Comparison of ENCODE assay signal across 14 cellular contexts in genomic region chr1:92356956-92357355, GRCh38. TPM values are rescaled to one million over a fixed set of nuclear protein-coding genes. Genes with fewer than 3 reads are reported as not detected.
DNase-seq lines count a peak whose midpoint lies in the region; ATAC-seq and TF ChIP-seq lines count a peak whose summit lies in the region.
"Had no signal": no experiment of that assay in that cellular context is flagged by ENCODE, and none has a peak within 500 bp of the region (broad histone marks: within the 10 kb centered on the region; RNA-seq: fewer than 3 reads in every experiment).

No MANE protein-coding gene starts in this region.

- H3K23ac ChIP-seq in IMR-90 (ENCODE audit: low read depth, low read length), result no peak overlapping the region
- no peak overlapping the region for H3K23ac ChIP-seq in mesenchymal stem cell (ENCODE audit: low read length in 2 of 2)

- in situ Hi-C loops in IMR-90 (cut with MboI; ENCODE audit: low sequenced_read_pairs), result no loop called here
- in situ Hi-C loops in mammary epithelial cell (cut with MboI; ENCODE audit: low sequenced_read_pairs in 2 of 2), result no loop called here

- no peak overlapping the region for H3K4ac ChIP-seq in IMR-90 (ENCODE audit: low read depth, low read length)
- H3K4ac ChIP-seq in mesenchymal stem cell (ENCODE audit: low read depth in 1 of 2, low read length in 2 of 2), result no peak overlapping the region

- no peaks in the 10 kb centered on the region for H3K27me3 ChIP-seq in IMR-90 (ENCODE audit: control insufficient read depth, insufficient read depth, low read length)
- H3K27me3 ChIP-seq in mammary epithelial cell (ENCODE audit: insufficient read depth, low read length), result no peaks in the 10 kb centered on the region
- no peaks in the 10 kb centered on the region for H3K27me3 ChIP-seq in mesenchymal stem cell (ENCODE audit: control insufficient read depth in 1 of 2, insufficient read depth in 1 of 2, low read length in 2 of 2)
- no peaks in the 10 kb centered on the region for H3K27me3 ChIP-seq in left lung
- H3K27me3 ChIP-seq: cardiac muscle cell had no signal

- H4K8ac ChIP-seq in IMR-90 (ENCODE audit: low read depth in 2 of 2, low read length in 2 of 2) (no peak overlapping the region), mesenchymal stem cell (ENCODE audit: low read length) (no peak overlapping the region)

- no TSS peak for BruUV-seq in IMR-90 (replicated peaks; lab: Mats Ljungman, UMichigan)
- no TSS peak for BruUV-seq in mammary epithelial cell (replicated peaks; lab: Mats Ljungman, UMichigan)

- H3K4me3 ChIP-seq in IMR-90 (ENCODE audit: insufficient read depth, low read depth, low read length) (no peak overlapping the region), mammary epithelial cell (replicated peaks in 1 of 3; ENCODE audit: insufficient read depth in 1 of 3, low read depth in 2 of 3, low read length in 3 of 3) (no peak overlapping the region), mesenchymal stem cell (ENCODE audit: insufficient read depth in 1 of 2, low read depth in 1 of 2, low read length in 2 of 2) (no peak overlapping the region), left lung (no peak overlapping the region)
- H3K4me3 ChIP-seq: cardiac muscle cell had no signal

- H2BK20ac ChIP-seq in IMR-90 (ENCODE audit: low read depth, low read length), result no peak overlapping the region

- dilution Hi-C loops in IMR-90 (cut with HindIII; ENCODE audit: low sequenced_read_pairs, unreplicated experiment), result no loop called here
- dilution Hi-C loops in mammary epithelial cell (cut with HindIII; ENCODE audit: low sequenced_read_pairs), result no loop called here

- H3K36me3 ChIP-seq in IMR-90 (ENCODE audit: control insufficient read depth, insufficient read depth, low read length), result peaks cover 8% of the 10 kb centered on the region
- peaks cover 10% of the 10 kb centered on the region for H3K36me3 ChIP-seq in mammary epithelial cell (ENCODE audit: insufficient read depth, low read length)
- peaks cover 7 to 53% of the 10 kb centered on the region in 2 experiments for H3K36me3 ChIP-seq in mesenchymal stem cell (ENCODE audit: control insufficient read depth in 1 of 2, insufficient read depth in 2 of 2, low read depth in 1 of 2, low read length in 2 of 2)
- peaks cover 0 to 44% of the 10 kb centered on the region in 2 donors for H3K36me3 ChIP-seq in left lung

- H2BK15ac ChIP-seq in IMR-90 (ENCODE audit: low read depth, low read length), result no peak overlapping the region
- H2BK15ac ChIP-seq in mesenchymal stem cell (ENCODE audit: low read depth, poor library complexity, severe bottlenecking), result no peak overlapping the region

- no peak overlapping the region for H3K56ac ChIP-seq in IMR-90 (ENCODE audit: extremely low read depth, insufficient read depth, low read length)

- H4K5ac ChIP-seq in IMR-90 (ENCODE audit: low read depth, low read length), result no peak overlapping the region

- H2AK9ac ChIP-seq in IMR-90 (replicated peaks; ENCODE audit: low read depth, low read length, poor library complexity), result no peak overlapping the region

- H3K18ac ChIP-seq in IMR-90 (ENCODE audit: low read depth, low read length) (no peak overlapping the region), mesenchymal stem cell (ENCODE audit: low read depth in 1 of 2, low read length in 2 of 2) (no peak overlapping the region)

- no peak for TF ChIP-seq RAD21 in IMR-90 (IDR thresholded peaks at IDR 0.05; ENCODE audit: low read length)

- no peak overlapping the region for H3K27ac ChIP-seq in IMR-90 (ENCODE audit: insufficient read depth, low read length)
- no peak overlapping the region for H3K27ac ChIP-seq in mammary epithelial cell (ENCODE audit: insufficient read depth, low read depth, low read length)
- H3K27ac ChIP-seq in mesenchymal stem cell (ENCODE audit: low read length, poor library complexity, severe bottlenecking), result no peak overlapping the region
- H3K27ac ChIP-seq in left lung, result no peak overlapping the region
- H3K27ac ChIP-seq: cardiac muscle cell had no signal

- no peaks in the 10 kb centered on the region for H3K4me1 ChIP-seq in IMR-90 (ENCODE audit: control insufficient read depth, insufficient read depth, low read length)
- peaks cover 10% of the 10 kb centered on the region for H3K4me1 ChIP-seq in mammary epithelial cell (ENCODE audit: insufficient read depth, low read length)
- H3K4me1 ChIP-seq in mesenchymal stem cell (ENCODE audit: control insufficient read depth, insufficient read depth, low read depth, low read length), result no peaks in the 10 kb centered on the region
- no peaks in the 10 kb centered on the region for H3K4me1 ChIP-seq in left lung

- CTCF ChIA-PET in IMR-90 (lab: Yijun Ruan, JAX), result no interaction called here
- CTCF ChIA-PET in mammary epithelial cell (lab: Charles Lee; ENCODE audit: low non-redundant PET), result no interaction called here

- H3K14ac ChIP-seq in IMR-90 (replicated peaks; ENCODE audit: low read depth, low read length) (no peak overlapping the region), mesenchymal stem cell (ENCODE audit: low read length in 2 of 2) (no peak overlapping the region)

- H2AFZ ChIP-seq in IMR-90 (replicated peaks; ENCODE audit: low read length, poor library complexity) (no peak overlapping the region), mammary epithelial cell (ENCODE audit: low read depth, low read length) (no peak overlapping the region), mesenchymal stem cell (ENCODE audit: low read depth, low read length) (no peak overlapping the region)

- H3K79me1 ChIP-seq in IMR-90 (ENCODE audit: low read depth in 1 of 2, low read length in 2 of 2) (no peaks in the 10 kb centered on the region), mesenchymal stem cell (replicated peaks; ENCODE audit: low read length, poor library complexity, severe bottlenecking) (no peaks in the 10 kb centered on the region)

- H3K4me2 ChIP-seq in IMR-90 (ENCODE audit: low read depth, low read length) (no peak overlapping the region), mammary epithelial cell (ENCODE audit: insufficient read depth, low read depth, low read length) (no peak overlapping the region), mesenchymal stem cell (ENCODE audit: low read length, poor library complexity, severe bottlenecking) (no peak overlapping the region)

- H3K9me3 ChIP-seq in IMR-90 (ENCODE audit: control insufficient read depth, insufficient read depth, low read length), result 0 out of 2 replicates have a peak, but pooled peaks cover 2% of the 10 kb centered on the region
- no peaks in the 10 kb centered on the region for H3K9me3 ChIP-seq in mammary epithelial cell (replicated peaks; ENCODE audit: insufficient read depth, low read length)
- peaks cover 10% of the 10 kb centered on the region for H3K9me3 ChIP-seq in mesenchymal stem cell (ENCODE audit: control insufficient read depth, low read length)
- peaks cover 0 to 7% of the 10 kb centered on the region in 2 donors for H3K9me3 ChIP-seq in left lung

- H3K9ac ChIP-seq in IMR-90 (ENCODE audit: low read depth, low read length) (no peak overlapping the region), mammary epithelial cell (ENCODE audit: insufficient read depth, low read length) (no peak overlapping the region), mesenchymal stem cell (ENCODE audit: low read length) (no peak overlapping the region)

- H2BK12ac ChIP-seq in mesenchymal stem cell (ENCODE audit: low read length in 2 of 2), result no peak overlapping the region

- ATAC-seq in IMR-90 (ENCODE audit: low read depth), result peak; percentile 97
- no peak for ATAC-seq in HG03095 (IDR thresholded peaks at IDR 0.05; ENCODE audit: unreplicated experiment)
- no peak for ATAC-seq in left lung

- TF ChIP-seq CTCF in IMR-90 (conservative IDR thresholded peaks at IDR 0.05; ENCODE audit: low read depth, low read length) (no peak), mammary epithelial cell (conservative IDR thresholded peaks at IDR 0.05 in 1 of 2, IDR thresholded peaks at IDR 0.05 in 1 of 2; ENCODE audit: extremely low read depth in 1 of 2, insufficient read depth in 1 of 2, low read depth in 1 of 2, low read length in 2 of 2) (no peak), left lung (IDR thresholded peaks at IDR 0.05) (no peak)

- H4K91ac ChIP-seq in IMR-90 (ENCODE audit: insufficient read depth, low read depth, low read length), result no peak overlapping the region
- no peak overlapping the region for H4K91ac ChIP-seq in mesenchymal stem cell (ENCODE audit: low read length)

- DNase-seq in EL, result peak; percentile 48
- DNase-seq in IMR-90, result peak; percentile 88
- DNase-seq in mammary epithelial cell, result peak; percentile 61
- peak; percentile 95 for DNase-seq in mesenchymal stem cell
- no peak for DNase-seq in retina
- DNase-seq in left lung, result no peak
- DNase-seq: activated CD4-positive, alpha-beta memory T cell treated with anti-CD3 and anti-CD28 coated beads for 36 hours; activated gamma-delta T cell treated with Interleukin-2 at 50 U/mL for 16 hours; NCI-H1694; SHP77 treated with DMSO at 0.1 percent for 48 hours; substantia nigra; T1000 had no signal

- no peaks in the 10 kb centered on the region for H3K79me2 ChIP-seq in mammary epithelial cell (ENCODE audit: insufficient read depth, low read length)

- H2BK5ac ChIP-seq in IMR-90 (ENCODE audit: low read depth, low read length, poor library complexity, severe bottlenecking) (no peak overlapping the region), mesenchymal stem cell (ENCODE audit: low read depth, low read length, poor library complexity, severe bottlenecking) (no peak overlapping the region)

- H2BK120ac ChIP-seq in IMR-90 (ENCODE audit: low read depth, low read length) (no peak overlapping the region), mesenchymal stem cell (ENCODE audit: low read depth, low read length) (no peak overlapping the region)

- no peaks in the 10 kb centered on the region; the same call in none of the 2 replicates for H3K9me1 ChIP-seq in IMR-90 (ENCODE audit: insufficient read depth, low read length)

- POLR2A ChIA-PET in IMR-90 (lab: Charles Lee; ENCODE audit: unreplicated experiment), result no interaction called here

- H2AK5ac ChIP-seq in IMR-90 (ENCODE audit: low read depth, low read length) (no peak overlapping the region), mesenchymal stem cell (ENCODE audit: low read length, severe bottlenecking) (no peak overlapping the region)

- intact Hi-C loops in IMR-90 (cut with micrococcal nuclease), result no loop called here
- intact Hi-C loops in mammary epithelial cell (cut with micrococcal nuclease), result no loop called here
- intact Hi-C loops in left lung (cut with DNase I), result no loop called here

- no peak for TF ChIP-seq POLR2A in IMR-90 (IDR thresholded peaks at IDR 0.05; ENCODE audit: low read depth, low read length)

- H4K20me1 ChIP-seq in IMR-90 (ENCODE audit: insufficient read depth, low read length) (no peaks in the 10 kb centered on the region), mammary epithelial cell (ENCODE audit: insufficient read depth, low read length) (no peaks in the 10 kb centered on the region)

RNA-seq across cellular contexts. Expression of gene RPAP2, which starts 58.1 kb away (rescaled TPM):
- 13.6 TPM in 2 replicates for total RNA-seq in IMR-90 (2012; rRNA removed)
- 3.9 and 7.1 TPM in 2 replicates for polyA plus RNA-seq in IMR-90 (2012; rRNA removed)
- 0.46 and 1.6 TPM in 2 replicates for polyA plus RNA-seq in IMR-90 (2012; cell fraction: cytosol; rRNA removed)
- 0.44 and 4.0 TPM in 2 replicates for polyA plus RNA-seq in IMR-90 (2012; cell fraction: nucleus; rRNA removed; ENCODE audit: low replicate concordance)
- total RNA-seq in mammary epithelial cell, result 10 to 100 TPM; 10.7 to 30.2 TPM
- 9.1 TPM for polyA plus RNA-seq in mammary epithelial cell
- polyA minus RNA-seq in mammary epithelial cell, result 4.3 TPM
- 10.5 TPM for polyA plus RNA-seq in mesenchymal stem cell (2013, experiment 1 of 2)
- polyA plus RNA-seq in mesenchymal stem cell (2013, experiment 2 of 2), result 10.8 TPM
- total RNA-seq in left lung, result 10 to 100 TPM; 19.3 to 22.7 TPM

RNA-seq across cellular contexts. Expression of gene GLMN, which starts 58.2 kb away (rescaled TPM):
- 4.1 and 11.9 TPM in 2 replicates for total RNA-seq in IMR-90 (2012; rRNA removed)
- polyA plus RNA-seq in IMR-90 (2012; rRNA removed), result 3.3 and 4.7 TPM in 2 replicates
- 0.21 and 0.22 TPM in 2 replicates for polyA plus RNA-seq in IMR-90 (2012; cell fraction: cytosol; rRNA removed)
- polyA plus RNA-seq in IMR-90 (2012; cell fraction: nucleus; rRNA removed; ENCODE audit: low replicate concordance), result 0.66 and 6.6 TPM in 2 replicates
- 10 to 100 TPM in 1 of 2 donors, 1 to 10 TPM in 1; 9.3 to 11.9 TPM for total RNA-seq in mammary epithelial cell
- polyA plus RNA-seq in mammary epithelial cell, result 4.2 TPM
- polyA minus RNA-seq in mammary epithelial cell, result 0.62 TPM
- polyA plus RNA-seq in mesenchymal stem cell (2013, experiment 1 of 2), result 8.6 TPM
- polyA plus RNA-seq in mesenchymal stem cell (2013, experiment 2 of 2), result 9.2 TPM
- 1 to 10 TPM; 5.9 to 8.3 TPM for total RNA-seq in left lung

Comparison
In these comparisons a context has a peak if more than half of its experiments do, and no peak if none do; other contexts are left out.
1. DNase-seq: peak in EL (single experiment), IMR-90 (single experiment), mammary epithelial cell (single experiment) and mesenchymal stem cell (single experiment); none in retina (single experiment) and left lung (0 of 2).